ENCODE assay signal across 14 cellular contexts in genomic region chr3:114496021-114496434, GRCh38.
DNase-seq lines count a peak whose midpoint lies in the region; ATAC-seq and TF ChIP-seq lines count a peak whose summit lies in the region.
"Had no signal": no experiment of that assay in that cellular context is flagged by ENCODE, and none has a peak within 500 bp of the region (broad histone marks: within the 10 kb centered on the region; RNA-seq: fewer than 3 reads in every experiment).

No MANE protein-coding gene starts in this region.

- H3K36me3 ChIP-seq in RWPE2 (ENCODE audit: low read depth), result no peaks in the 10 kb centered on the region
- no peaks in the 10 kb centered on the region for H3K36me3 ChIP-seq in psoas muscle (ENCODE audit: insufficient read depth in 1 of 2, low read depth in 1 of 2)
- H3K36me3 ChIP-seq in tibial nerve, result peaks cover 0 to 4% (median 0%) of the 10 kb centered on the region in 3 donors
- H3K36me3 ChIP-seq in Karpas-422 (ENCODE audit: insufficient read depth, low read length), result no peaks in the 10 kb centered on the region
- H3K36me3 ChIP-seq: neural progenitor cell had no signal

- H3K4me2 ChIP-seq in Karpas-422 (ENCODE audit: low read depth, low read length, poor library complexity, severe bottlenecking), result no peak overlapping the region
- H3K4me2 ChIP-seq: neural progenitor cell had no signal

- H3K9me3 ChIP-seq in RWPE2 (ENCODE audit: severe bottlenecking), result no peaks in the 10 kb centered on the region
- H3K9me3 ChIP-seq in psoas muscle, result no peaks in the 10 kb centered on the region
- no peaks in the 10 kb centered on the region for H3K9me3 ChIP-seq in tibial nerve
- H3K9me3 ChIP-seq in Karpas-422 (ENCODE audit: low read length), result no peaks in the 10 kb centered on the region

- no peaks in the 10 kb centered on the region for H3K9me2 ChIP-seq in Karpas-422 (replicated peaks; ENCODE audit: insufficient read depth, low read length)

- no peaks in the 10 kb centered on the region for H4K20me1 ChIP-seq in Karpas-422 (ENCODE audit: insufficient read depth, low read depth, low read length)

- peak; percentile 48 for ATAC-seq in RWPE2 (ENCODE audit: low read depth)
- ATAC-seq in psoas muscle, result peak; percentile 70 to 93 (median 88)

- no peak for TF ChIP-seq POLR2A in tibial nerve (IDR thresholded peaks at IDR 0.05)

- H3K27me3 ChIP-seq in RWPE2 (ENCODE audit: insufficient read depth, poor library complexity, severe bottlenecking), result no peaks in the 10 kb centered on the region
- H3K27me3 ChIP-seq in psoas muscle (ENCODE audit: insufficient read depth in 3 of 3, low read length in 2 of 3), result no peaks in the 10 kb centered on the region
- no peaks in the 10 kb centered on the region for H3K27me3 ChIP-seq in tibial nerve
- H3K27me3 ChIP-seq in Karpas-422 (ENCODE audit: low read length), result no peaks in the 10 kb centered on the region
- H3K27me3 ChIP-seq: neural progenitor cell had no signal

- no peak overlapping the region for H3K4me3 ChIP-seq in RWPE2 (ENCODE audit: severe bottlenecking)
- H3K4me3 ChIP-seq in fibroblast of villous mesenchyme (ENCODE audit: low read depth, low read length), result no peak overlapping the region
- no peak overlapping the region for H3K4me3 ChIP-seq in psoas muscle
- no peak overlapping the region for H3K4me3 ChIP-seq in tibial nerve
- H3K4me3 ChIP-seq in Karpas-422 (ENCODE audit: low read length), result no peak overlapping the region
- H3K4me3 ChIP-seq: neural progenitor cell had no signal

- no peak for TF ChIP-seq EP300 in tibial nerve (IDR thresholded peaks at IDR 0.05)

- H3K4me1 ChIP-seq in RWPE2 (ENCODE audit: insufficient read depth, poor library complexity, severe bottlenecking), result peaks cover 32% of the 10 kb centered on the region
- peaks cover 83% of the 10 kb centered on the region for H3K4me1 ChIP-seq in psoas muscle
- H3K4me1 ChIP-seq in tibial nerve, result peaks cover 0 to 42% (median 4%) of the 10 kb centered on the region in 4 donors
- no peaks in the 10 kb centered on the region for H3K4me1 ChIP-seq in Karpas-422 (ENCODE audit: low read length)

- H3K9ac ChIP-seq in Karpas-422 (ENCODE audit: low read length), result no peak overlapping the region
- H3K9ac ChIP-seq: neural progenitor cell had no signal

- no peak overlapping the region for H2AFZ ChIP-seq in Karpas-422 (ENCODE audit: low read length)
- H2AFZ ChIP-seq: neural progenitor cell had no signal

- 6 to 36% (median 23%) methylated on average over 1 of the region's 1 CpG for WGBS in psoas muscle, 3 donors
- WGBS in tibial nerve, 2 donors, result 42% methylated on average over 1 of the region's 1 CpG

- DNase-seq in EL, result peak; percentile 84
- no peak for DNase-seq in RWPE2 (ENCODE audit: low spot score)
- DNase-seq in fibroblast of villous mesenchyme (ENCODE audit: low read depth), result peak; percentile 57
- DNase-seq in psoas muscle, result peak; percentile 16 to 68
- no peak for DNase-seq in tibial nerve (ENCODE audit: low spot score in 2 of 2)
- DNase-seq in Karpas-422, result no peak
- no peak for DNase-seq in NCI-H146 (lab: John Stamatoyannopoulos, UW)
- no peak for DNase-seq in NCI-H69 (lab: John Stamatoyannopoulos, UW)
- DNase-seq: activated T-cell treated with anti-CD3 and anti-CD28 coated beads for 4 hours, Kasumi-1, kidney, NCI-H2171, RPMI8226 had no signal

- TF ChIP-seq CTCF in RWPE2 (IDR thresholded peaks at IDR 0.05; ENCODE audit: poor library complexity, severe bottlenecking) (no peak), fibroblast of villous mesenchyme (IDR thresholded peaks at IDR 0.05; ENCODE audit: insufficient read depth, low read depth, low read length) (no peak), psoas muscle (IDR thresholded peaks at IDR 0.05) (no peak), tibial nerve (IDR thresholded peaks at IDR 0.05) (no peak)

- no peaks in the 10 kb centered on the region for H3K79me2 ChIP-seq in Karpas-422 (ENCODE audit: low read length)

- intact Hi-C loops in psoas muscle (cut with DNase I), result loop anchor here in 1 of 2 donors (5.0 kb wide), 1 partner anchor 39 kb away; no protein-coding TSS in a partner anchor

- peak overlapping the region; percentile 45 for H3K27ac ChIP-seq in RWPE2 (ENCODE audit: poor library complexity, severe bottlenecking)
- peak overlapping the region; percentile 43 for H3K27ac ChIP-seq in psoas muscle
- H3K27ac ChIP-seq in tibial nerve, result peak overlapping the region in 1 of 4 donors; percentile 63
- no peak overlapping the region for H3K27ac ChIP-seq in Karpas-422 (ENCODE audit: low read length)
- H3K27ac ChIP-seq: neural progenitor cell had no signal

Comparison
In these comparisons a context has a peak if more than half of its experiments do, and no peak if none do; other contexts are left out.
1. DNase-seq: peak in EL (single experiment), fibroblast of villous mesenchyme (single experiment) and psoas muscle (2 of 2); none in RWPE2 (single experiment), tibial nerve (0 of 2), Karpas-422 (single experiment), NCI-H146 (single experiment) and NCI-H69 (single experiment).